In genomic region chr10:122725006-122725405, GRCh38 we compare ENCODE assay signal across 2 cellular contexts.
TF ChIP-seq lines count a peak whose summit lies in the region.

No MANE protein-coding gene starts in this region.

TF ChIP-seq in HepG2, 621 proteins besides CTCF, POLR2A, EP300 and RAD21:
- no peak for TF ChIP-seq SOX13 (IDR thresholded peaks at IDR 0.05)
- TF ChIP-seq SOX13 (CRISPR knock-in tag; conservative IDR thresholded peaks at IDR 0.05 in 1 of 2, IDR thresholded peaks at IDR 0.05 in 1 of 2), result no peak
- TF ChIP-seq KLF13 (CRISPR knock-in tag; IDR thresholded peaks at IDR 0.05), result no peak
- peak; percentile 22 for TF ChIP-seq ASH2L (IDR thresholded peaks at IDR 0.05; ENCODE audit: insufficient read length, low read depth, low read length)
- TF ChIP-seq ZNF501 (CRISPR knock-in tag; IDR thresholded peaks at IDR 0.05), result no peak
- no peak for TF ChIP-seq ZNF644 (CRISPR knock-in tag; IDR thresholded peaks at IDR 0.05; ENCODE audit: low read depth)

TF ChIP-seq in GM12878, 131 proteins besides CTCF, POLR2A, EP300 and RAD21:
- no peak for TF ChIP-seq GATAD2B (conservative IDR thresholded peaks at IDR 0.05; ENCODE audit: low read depth)
- no peak for TF ChIP-seq ELK1 (IDR thresholded peaks at IDR 0.05; ENCODE audit: low read depth, low read length)
- TF ChIP-seq BCL3 (IDR thresholded peaks at IDR 0.05; ENCODE audit: borderline replicate concordance, insufficient read depth, low read depth, low read length, poor library complexity, severe bottlenecking), result peak; percentile 11
- no peak for TF ChIP-seq ATF3 (IDR thresholded peaks at IDR 0.05; ENCODE audit: borderline replicate concordance, extremely low read depth, low read depth, low read length)
- TF ChIP-seq TARDBP (IDR thresholded peaks at IDR 0.05; ENCODE audit: borderline replicate concordance), result no peak
